ENCODE assay signal across 8 cellular contexts in the genomic region with DNA sequence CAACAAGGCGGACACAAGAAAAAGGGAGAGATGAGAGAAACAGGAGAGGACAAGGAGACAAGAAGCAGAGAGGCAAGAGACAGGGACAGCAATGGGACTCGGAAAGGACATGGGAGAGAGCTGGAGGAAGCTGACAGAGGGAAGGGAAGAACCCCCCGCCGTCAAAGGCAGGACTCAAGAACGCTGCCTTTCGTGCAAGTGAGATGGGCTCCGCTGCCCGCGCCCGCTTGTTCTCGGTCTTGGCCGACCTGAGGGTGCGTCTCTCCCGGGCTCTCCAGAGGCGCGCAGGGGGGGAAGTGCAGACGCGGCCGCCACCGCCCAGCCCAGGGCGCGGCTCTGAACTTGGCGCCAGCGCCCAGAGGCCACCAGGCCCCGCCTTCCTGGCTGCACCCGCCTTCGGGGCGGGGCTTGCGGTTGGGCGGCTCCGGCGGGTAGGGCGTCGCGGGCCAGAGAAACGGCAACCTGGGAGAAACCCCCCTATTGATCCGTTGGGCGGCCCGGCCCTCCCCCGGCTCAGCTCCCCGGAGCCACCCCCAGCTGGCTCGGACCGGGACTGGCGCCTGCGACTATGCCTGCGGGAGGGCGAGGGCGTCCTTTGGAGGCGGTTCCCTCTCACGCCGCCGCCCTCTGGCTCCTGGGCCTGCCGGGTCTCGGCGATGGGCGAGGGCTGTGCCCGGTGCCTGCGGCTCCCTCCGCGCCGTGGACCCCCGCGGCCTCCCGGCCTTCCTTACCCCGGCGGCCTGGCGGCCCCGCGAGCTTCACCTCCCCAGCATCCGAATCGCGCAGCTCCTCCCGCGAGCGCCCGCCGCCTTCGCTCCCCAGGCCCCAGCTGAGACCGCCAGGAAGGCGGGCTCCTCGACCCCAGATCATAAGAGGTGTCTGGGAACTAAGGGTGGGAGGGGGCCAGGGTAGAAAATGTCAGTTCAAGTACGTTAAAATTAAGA. TPM values are rescaled to one million over a fixed set of nuclear protein-coding genes. Genes with fewer than 3 reads are reported as not detected.
A peak's percentile ranks its signal among the peaks of the same experiment; 100 is the strongest.
DNase-seq lines count a peak whose midpoint lies in the region; ATAC-seq, FAIRE-seq and TF ChIP-seq lines count a peak whose summit lies in the region.

No MANE protein-coding gene starts in this region.

- DNase-seq in DMS114 treated with DMSO at 0.1 percent for 48 hours (lab: John Stamatoyannopoulos, UW; ENCODE audit: unreplicated experiment) (peak; percentile 52), HuH-7 (ENCODE audit: low spot score) (peak; percentile 69), SHP77 treated with DMSO at 0.1 percent for 48 hours (lab: John Stamatoyannopoulos, UW) (peak; percentile 13), frontal cortex (ENCODE audit: low spot score in 2 of 2) (peak; percentile 89 to 93), suprapubic skin (ENCODE audit: low spot score in 2 of 2) (peak; percentile 92 to 94)
- peak; percentile 47 for DNase-seq in activated gamma-delta T cell treated with anti-CD3 and anti-CD28 coated beads, Interleukin-2, amount 50 U/mL, for 16 hours (ENCODE audit: low read depth)

- peak overlapping the region; percentile 78 to 94 for H3K4me3 ChIP-seq in neutrophil (ENCODE audit: low read depth in 1 of 2, low read length in 1 of 2)
- peak overlapping the region; percentile 75 for H3K4me3 ChIP-seq in suprapubic skin

- WGBS in suprapubic skin = 1% methylated on average over 42 of the region's 82 CpGs

- TF ChIP-seq POLR2A in suprapubic skin (IDR thresholded peaks at IDR 0.05) = no peak

- ATAC-seq in GM21528 (IDR thresholded peaks at IDR 0.05; ENCODE audit: low FRiP score, unreplicated experiment) = peak; percentile 93

- peak; percentile 19 for TF ChIP-seq CTCF in neutrophil (IDR thresholded peaks at IDR 0.05)
- TF ChIP-seq CTCF in suprapubic skin (IDR thresholded peaks at IDR 0.05) = no peak

- peaks cover 54 to 65% of the 10 kb centered on the region in 2 experiments for H3K4me1 ChIP-seq in neutrophil (ENCODE audit: control insufficient read depth in 1 of 2, insufficient read depth in 1 of 2, low read depth in 1 of 2, low read length in 1 of 2)
- H3K4me1 ChIP-seq in suprapubic skin = peaks cover 38% of the 10 kb centered on the region

- H3K27me3 ChIP-seq in neutrophil (peaks cover 28% of the 10 kb centered on the region), suprapubic skin (no peaks in the 10 kb centered on the region)

- no peak for FAIRE-seq in frontal cortex (lab: Jason Lieb, UNC)

- no peak for TF ChIP-seq EP300 in suprapubic skin (IDR thresholded peaks at IDR 0.05)

- H3K27ac ChIP-seq in neutrophil (peak overlapping the region; percentile 83), suprapubic skin (peak overlapping the region; percentile 89)

- H3K9me3 ChIP-seq in neutrophil (no peaks in the 10 kb centered on the region), suprapubic skin (no peaks in the 10 kb centered on the region)

- H3K36me3 ChIP-seq in neutrophil (no peaks in the 10 kb centered on the region), suprapubic skin (no peaks in the 10 kb centered on the region)

RNA-seq across cellular contexts. Expression of a gene that starts 2.2 kb away (rescaled TPM):
- total RNA-seq in frontal cortex (not detected), suprapubic skin (not detected)

Comparison
In these comparisons a context has a peak if more than half of its experiments do, and no peak if none do; other contexts are left out.
1. Peak in every context shown above with its lines: DNase-seq, ATAC-seq, H3K4me3 ChIP-seq and H3K27ac ChIP-seq.
2. DNase-seq: peak in every context shown above with its lines; median percentile 93 in suprapubic skin; 91 in frontal cortex; 69 in HuH-7; 52 in DMS114 treated with DMSO at 0.1 percent for 48 hours; 47 in activated gamma-delta T cell treated with anti-CD3 and anti-CD28 coated beads, Interleukin-2, amount 50 U/mL, for 16 hours; 13 in SHP77 treated with DMSO at 0.1 percent for 48 hours.